ENCODE assay signal across 9 cellular contexts in the genomic region with DNA sequence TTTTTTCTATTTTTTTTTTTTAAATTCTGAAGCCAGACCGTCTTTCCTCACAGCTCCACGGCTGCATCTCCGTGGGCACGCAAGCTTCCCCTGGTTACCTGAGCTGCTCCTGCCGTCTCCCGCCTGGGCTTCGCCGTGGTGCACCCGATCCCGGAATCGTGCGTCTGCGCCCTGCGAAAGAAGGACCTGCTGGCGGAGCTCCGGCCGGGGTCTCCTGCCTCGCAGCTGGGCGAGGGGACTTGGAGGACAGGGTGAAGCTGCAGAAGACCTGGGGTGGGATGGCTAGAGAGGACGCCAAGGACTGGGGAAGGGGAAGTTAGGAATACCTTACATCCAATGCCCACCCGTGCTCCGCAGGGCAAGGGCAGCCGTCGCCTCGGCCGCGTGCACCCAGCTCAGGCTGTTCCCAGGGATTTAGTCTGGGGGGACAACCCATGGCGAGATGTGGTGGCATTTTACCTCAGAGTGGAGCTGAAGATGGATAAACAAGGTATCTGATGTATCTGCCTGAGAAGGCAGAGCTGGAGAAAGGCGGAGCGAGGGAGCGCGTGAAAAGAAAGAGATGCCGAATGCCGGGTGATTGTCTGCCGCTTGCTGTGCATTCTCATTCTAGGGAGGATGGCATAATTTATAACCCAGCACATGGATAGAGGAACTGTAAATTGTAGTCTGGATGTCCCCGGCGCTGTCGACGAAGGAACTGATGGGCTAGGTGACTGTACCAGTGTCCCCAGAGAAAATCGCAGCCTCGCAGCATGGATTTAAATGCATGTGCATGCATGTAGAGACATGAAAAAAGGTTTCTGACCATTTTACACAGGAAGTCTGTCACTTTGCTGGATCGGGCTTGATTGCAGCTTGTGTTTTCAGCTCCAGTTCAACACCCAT.
DNase-seq lines count a peak whose midpoint lies in the region; ATAC-seq and TF ChIP-seq lines count a peak whose summit lies in the region.
"Had no signal": no experiment of that assay in that cellular context is flagged by ENCODE, and none has a peak within 500 bp of the region (broad histone marks: within the 10 kb centered on the region; RNA-seq: fewer than 3 reads in every experiment).

No MANE protein-coding gene starts in this region.

- H3K27me3 ChIP-seq in testis: no peaks in the 10 kb centered on the region
- H3K27me3 ChIP-seq in effector memory CD4-positive, alpha-beta T cell (replicated peaks; ENCODE audit: control insufficient read depth, insufficient read depth, low read length, poor library complexity, severe bottlenecking): no peaks in the 10 kb centered on the region

- H3K27me3 Mint-ChIP-seq in activated naive CD8-positive, alpha-beta T cell treated with anti-CD3 and anti-CD28 coated beads, Interleukin-2, amount 10 ng/mL, durations not matched to agents 7 days and 5 days: peaks cover 54% of the 10 kb centered on the region

- WGBS in lower leg skin, 2 donors: 55 to 60% methylated on average over 40 to 41 of the region's 42 CpGs
- 62 to 67% methylated on average over 29 to 42 of the region's 42 CpGs for WGBS in testis, 2 donors

- no peaks in the 10 kb centered on the region for H3K36me3 ChIP-seq in testis (ENCODE audit: low read depth, missing control alignments)
- H3K36me3 ChIP-seq in effector memory CD4-positive, alpha-beta T cell (ENCODE audit: control insufficient read depth, insufficient read depth, low read length): no peaks in the 10 kb centered on the region

- no peak for TF ChIP-seq POLR2A in lower leg skin (IDR thresholded peaks at IDR 0.05)
- TF ChIP-seq POLR2A in testis (IDR thresholded peaks at IDR 0.05): no peak

- no peak overlapping the region for H3K27ac ChIP-seq in testis
- H3K27ac ChIP-seq in effector memory CD4-positive, alpha-beta T cell (ENCODE audit: insufficient read depth, low read length, poor library complexity, severe bottlenecking): no peak overlapping the region
- H3K27ac ChIP-seq: C4-2B had no signal

- H3K36me3 Mint-ChIP-seq in activated naive CD8-positive, alpha-beta T cell treated with anti-CD3 and anti-CD28 coated beads, Interleukin-2, amount 10 ng/mL, durations not matched to agents 7 days and 5 days: no peaks in the 10 kb centered on the region

- peaks cover 23% of the 10 kb centered on the region for H3K4me1 ChIP-seq in testis
- no peaks in the 10 kb centered on the region for H3K4me1 ChIP-seq in effector memory CD4-positive, alpha-beta T cell (ENCODE audit: control insufficient read depth, insufficient read depth, low read length, poor library complexity, severe bottlenecking)

- intact Hi-C loops in lower leg skin (cut with DNase I; ENCODE audit: low total_unique reads) (no loop called here), testis (cut with DNase I; ENCODE audit: low total_unique reads) (no loop called here)

- TF ChIP-seq CTCF in lower leg skin (IDR thresholded peaks at IDR 0.05) (no peak), testis (IDR thresholded peaks at IDR 0.05) (no peak)

- no peaks in the 10 kb centered on the region for H3K9me3 ChIP-seq in testis
- no peaks in the 10 kb centered on the region for H3K9me3 ChIP-seq in effector memory CD4-positive, alpha-beta T cell (ENCODE audit: control insufficient read depth, low read length)

- H3K4me1 Mint-ChIP-seq in activated naive CD8-positive, alpha-beta T cell treated with anti-CD3 and anti-CD28 coated beads, Interleukin-2, amount 10 ng/mL, durations not matched to agents 7 days and 5 days: peaks cover 22% of the 10 kb centered on the region

- peak; percentile 59 for DNase-seq in activated CD8-positive, alpha-beta memory T cell treated with anti-CD3 and anti-CD28 coated beads for 24 hours
- no peak for DNase-seq in activated CD8-positive, alpha-beta memory T cell treated with anti-CD3 and anti-CD28 coated beads, Interleukin-2, amount 50 U/mL, for 48 hours
- DNase-seq in activated naive CD8-positive, alpha-beta T cell treated with anti-CD3 and anti-CD28 coated beads, Interleukin-2, amount 10 ng/mL, durations not matched to agents 7 days and 5 days: peak; percentile 29
- peak in 1 of 2 donors; percentile 85 for DNase-seq in lower leg skin (ENCODE audit: low spot score in 2 of 2)
- DNase-seq in testis: peak; percentile 15
- no peak for DNase-seq in COLO668 (lab: John Stamatoyannopoulos, UW; ENCODE audit: unreplicated experiment)
- DNase-seq in NCI-H187 (lab: John Stamatoyannopoulos, UW): no peak
- DNase-seq in effector memory CD4-positive, alpha-beta T cell: no peak

- ATAC-seq in activated naive CD8-positive, alpha-beta T cell treated with anti-CD3 and anti-CD28 coated beads, Interleukin-2, amount 10 ng/mL, durations not matched to agents 7 days and 5 days (ENCODE audit: low read depth): peak; percentile 42

- no peak overlapping the region for H3K27ac Mint-ChIP-seq in activated naive CD8-positive, alpha-beta T cell treated with anti-CD3 and anti-CD28 coated beads, Interleukin-2, amount 10 ng/mL, durations not matched to agents 7 days and 5 days

- peak overlapping the region; percentile 13 for H3K4me3 ChIP-seq in lower leg skin (ENCODE audit: low read depth, poor library complexity, severe bottlenecking)
- peak overlapping the region; percentile 12 to 35 for H3K4me3 ChIP-seq in testis
- no peak overlapping the region for H3K4me3 ChIP-seq in effector memory CD4-positive, alpha-beta T cell (ENCODE audit: insufficient read depth, low read depth, low read length, poor library complexity, severe bottlenecking)

- H3K4me3 Mint-ChIP-seq in activated naive CD8-positive, alpha-beta T cell treated with anti-CD3 and anti-CD28 coated beads, Interleukin-2, amount 10 ng/mL, durations not matched to agents 7 days and 5 days: peak overlapping the region; percentile 69

- H3K9me3 Mint-ChIP-seq in activated naive CD8-positive, alpha-beta T cell treated with anti-CD3 and anti-CD28 coated beads, Interleukin-2, amount 10 ng/mL, durations not matched to agents 7 days and 5 days: no peaks in the 10 kb centered on the region

- POLR2A ChIA-PET in activated naive CD8-positive, alpha-beta T cell treated with anti-CD3 and anti-CD28 coated beads, Interleukin-2, amount 10 ng/mL, durations not matched to agents 7 days and 5 days (lab: Charles Lee): no interaction called here

Comparison
In these comparisons a context has a peak if more than half of its experiments do, and no peak if none do; other contexts are left out.
1. DNase-seq: peak in activated CD8-positive, alpha-beta memory T cell treated with anti-CD3 and anti-CD28 coated beads for 24 hours (single experiment), activated naive CD8-positive, alpha-beta T cell treated with anti-CD3 and anti-CD28 coated beads, Interleukin-2, amount 10 ng/mL, durations not matched to agents 7 days and 5 days (single experiment) and testis (single experiment); none in activated CD8-positive, alpha-beta memory T cell treated with anti-CD3 and anti-CD28 coated beads, Interleukin-2, amount 50 U/mL, for 48 hours (single experiment), COLO668 (single experiment), NCI-H187 (0 of 2) and effector memory CD4-positive, alpha-beta T cell (0 of 3).